Comparison of ENCODE assay signal across 8 cellular contexts in the genomic region with DNA sequence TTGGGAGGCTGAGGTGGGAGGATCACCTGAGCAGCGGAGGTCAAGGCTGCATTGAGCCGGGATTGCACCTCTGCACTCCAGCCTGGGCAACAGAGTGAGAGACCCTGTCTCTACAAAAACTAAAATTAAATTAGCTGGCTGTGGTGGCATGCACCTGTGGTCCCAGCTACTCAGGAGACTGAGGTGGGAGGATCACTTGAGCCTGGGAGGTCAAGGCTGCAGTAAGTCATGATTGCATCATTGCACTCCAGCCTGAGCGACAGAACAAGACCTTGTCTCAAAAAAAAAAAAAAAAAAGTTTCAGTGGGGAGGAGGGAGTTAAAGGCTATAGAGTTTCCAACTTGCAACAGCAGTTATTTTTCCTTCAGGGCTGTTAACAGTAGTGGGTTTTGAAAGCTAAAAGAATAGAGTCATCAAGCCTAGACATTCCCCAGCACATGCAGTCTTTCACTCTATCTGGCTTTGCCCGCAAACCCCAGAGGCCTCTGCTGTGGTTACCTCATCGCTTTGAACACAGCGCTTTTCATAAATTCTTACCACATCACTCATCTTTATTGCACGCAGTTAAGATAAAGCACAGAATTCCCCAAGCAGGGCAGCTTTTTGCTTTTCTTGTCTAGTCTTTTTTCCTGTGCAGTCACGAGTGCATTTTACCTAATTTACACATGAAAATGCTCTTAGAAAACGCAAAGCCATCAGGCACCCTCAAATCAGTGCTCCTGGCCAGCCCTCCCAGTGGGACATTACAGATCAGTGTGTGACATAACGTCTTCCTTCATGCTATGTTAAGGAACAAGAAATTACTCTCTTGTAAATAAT. TPM values are rescaled to one million over a fixed set of nuclear protein-coding genes. Genes with fewer than 3 reads are reported as not detected.
A peak's percentile ranks its signal among the peaks of the same experiment; 100 is the strongest.
DNase-seq lines count a peak whose midpoint lies in the region; ATAC-seq, FAIRE-seq and TF ChIP-seq lines count a peak whose summit lies in the region.

No MANE protein-coding gene starts in this region.

- DNase-seq in RCC 7860 (ENCODE audit: low spot score) = peak; percentile 99
- peak; percentile 92 for DNase-seq in activated effector memory CD4-positive, alpha-beta T cell treated with anti-CD3 and anti-CD28 coated beads, Interleukin-2, amount 50 U/mL, for 16 hours
- peak; percentile 49 for DNase-seq in left ventricle myocardium superior
- peak; percentile 80 to 81 for DNase-seq in stimulated activated CD4-positive, alpha-beta T cell treated with anti-CD3 and anti-CD28 coated beads, Interleukin-2, amount 100 ng/mL, for 24 hours
- DNase-seq in NCI-H1417 treated with DMSO at 0.1 percent for 48 hours (lab: John Stamatoyannopoulos, UW) = no peak
- no peak for DNase-seq in NCI-H1694 (lab: John Stamatoyannopoulos, UW)

- peak; percentile 98 for FAIRE-seq in RCC 7860 (lab: Jason Lieb, UNC)

- intact Hi-C loops in left ventricle myocardium superior (cut with micrococcal nuclease) = no loop called here

- ATAC-seq in GM18505 (IDR thresholded peaks at IDR 0.05; ENCODE audit: unreplicated experiment) (peak; percentile 87), HG02970 (IDR thresholded peaks at IDR 0.05; ENCODE audit: low FRiP score, unreplicated experiment) (peak; percentile 53), left ventricle myocardium superior (peak; percentile 96)

- TF ChIP-seq POLR2A in GM18505 (IDR thresholded peaks at IDR 0.05; ENCODE audit: borderline replicate concordance, extremely low read depth, insufficient read depth, insufficient read length) = no peak

RNA-seq across cellular contexts. Expression of a gene that starts 8.7 kb away (rescaled TPM):
- 18.6 TPM for total RNA-seq in left ventricle myocardium superior

RNA-seq across cellular contexts. Expression of a gene that starts 35.9 kb away (rescaled TPM):
- 7.4 TPM for total RNA-seq in left ventricle myocardium superior

Comparison
In these comparisons a context has a peak if more than half of its experiments do, and no peak if none do; other contexts are left out.
1. DNase-seq: peak in RCC 7860 (single experiment), activated effector memory CD4-positive, alpha-beta T cell treated with anti-CD3 and anti-CD28 coated beads, Interleukin-2, amount 50 U/mL, for 16 hours (single experiment), left ventricle myocardium superior (single experiment) and stimulated activated CD4-positive, alpha-beta T cell treated with anti-CD3 and anti-CD28 coated beads, Interleukin-2, amount 100 ng/mL, for 24 hours (2 of 2); none in NCI-H1417 treated with DMSO at 0.1 percent for 48 hours (single experiment) and NCI-H1694 (single experiment).
2. Peak in every context shown above with its lines, with median percentiles within 50 percentile points of each other: ATAC-seq.